8 cellular contexts compared by ENCODE assay signal in genomic region chr1:212950243-212951057, GRCh38. TPM values are rescaled to one million over a fixed set of nuclear protein-coding genes. Genes with fewer than 3 reads are reported as not detected.
A peak's percentile ranks its signal among the peaks of the same experiment; 100 is the strongest.
DNase-seq lines count a peak whose midpoint lies in the region; ATAC-seq and TF ChIP-seq lines count a peak whose summit lies in the region.

TSS of gene VASH2 (plus strand) at chr1:212950541. CDS start at chr1:212951543, 1,002 bp downstream.

- CTCF ChIA-PET in CD8-positive, alpha-beta T cell (lab: Charles Lee): no interaction called here

- peak in 5 of 7 experiments; percentile 11 to 36 (median 19) for DNase-seq in CD8-positive, alpha-beta T cell
- DNase-seq in NCI-H82 (lab: John Stamatoyannopoulos, UW) (peak; percentile 99), activated T-cell treated with anti-CD3 and anti-CD28 coated beads for 4 hours (peak; percentile 30), fibroblast of gingiva (ENCODE audit: low read depth) (peak; percentile 50), naive B cell (peak; percentile 67)
- peak; percentile 56 for DNase-seq in stimulated activated naive CD4-positive, alpha-beta T cell treated with Interleukin-2 at 50 U/mL for 16 hours (lab: John Stamatoyannopoulos, UW)

- H3K27ac ChIP-seq in CD8-positive, alpha-beta T cell (ENCODE audit: low read depth, low read length): no peak within 1 kb of the TSS

- H3K9me3 ChIP-seq in CD8-positive, alpha-beta T cell (ENCODE audit: low read length): no peaks in the 10 kb centered on the region

- peak within 1 kb of the TSS; percentile 60 for H3K4me3 Mint-ChIP-seq in CD8-positive, alpha-beta T cell
- H3K4me3 Mint-ChIP-seq in naive B cell: peak within 1 kb of the TSS; percentile 81 to 93 (median 92)

- no peaks in the 10 kb centered on the region for H3K36me3 Mint-ChIP-seq in CD8-positive, alpha-beta T cell
- no peaks in the 10 kb centered on the region for H3K36me3 Mint-ChIP-seq in naive B cell

- peaks cover 7% of the 10 kb centered on the region for H3K4me1 Mint-ChIP-seq in CD8-positive, alpha-beta T cell (ENCODE audit: low read depth)
- peaks cover 24 to 34% (median 31%) of the 10 kb centered on the region in 3 donors for H3K4me1 Mint-ChIP-seq in naive B cell

- peak; percentile 74 for ATAC-seq in CD8-positive, alpha-beta T cell
- ATAC-seq in GM19372 (IDR thresholded peaks at IDR 0.05; ENCODE audit: low read depth, unreplicated experiment): peak; percentile 96
- peak; percentile 96 for ATAC-seq in HG03520 (IDR thresholded peaks at IDR 0.05; ENCODE audit: unreplicated experiment)
- peak; percentile 97 to 98 for ATAC-seq in naive B cell (ENCODE audit: low read depth in 2 of 2)

- no peaks in the 10 kb centered on the region for H3K4me1 ChIP-seq in CD8-positive, alpha-beta T cell (ENCODE audit: insufficient read depth, low read length)

- peaks cover 44% of the 10 kb centered on the region for H3K27me3 Mint-ChIP-seq in CD8-positive, alpha-beta T cell (ENCODE audit: low read depth)
- peaks cover 16 to 34% (median 26%) of the 10 kb centered on the region in 3 donors for H3K27me3 Mint-ChIP-seq in naive B cell

- POLR2A ChIA-PET in CD8-positive, alpha-beta T cell (lab: Charles Lee): interaction anchor here (0.7 kb wide), 1 partner anchor 11 kb away, joined by 3 read pairs; no protein-coding TSS in a partner anchor

- TF ChIP-seq CTCF in CD8-positive, alpha-beta T cell (IDR thresholded peaks at IDR 0.05): no peak

- H3K9me3 Mint-ChIP-seq in CD8-positive, alpha-beta T cell: no peaks in the 10 kb centered on the region
- peaks cover 0 to 2% (median 0%) of the 10 kb centered on the region in 7 donors for H3K9me3 Mint-ChIP-seq in naive B cell

- H3K27ac Mint-ChIP-seq in CD8-positive, alpha-beta T cell: no peak within 1 kb of the TSS
- peak within 1 kb of the TSS in 2 of 6 donors; percentile 19 to 33 for H3K27ac Mint-ChIP-seq in naive B cell

- H3K36me3 ChIP-seq in CD8-positive, alpha-beta T cell (ENCODE audit: insufficient read depth, low read length): no peaks in the 10 kb centered on the region

- intact Hi-C loops in CD8-positive, alpha-beta T cell (cut with DNase I, micrococcal nuclease): no loop called here

- peak within 1 kb of the TSS; percentile 43 for H3K4me3 ChIP-seq in CD8-positive, alpha-beta T cell (ENCODE audit: low read depth, low read length)

- H3K27me3 ChIP-seq in CD8-positive, alpha-beta T cell (ENCODE audit: insufficient read depth, low read length): peaks cover 10% of the 10 kb centered on the region

RNA-seq across cellular contexts. Expression of gene VASH2, which starts in this region (rescaled TPM):
- total RNA-seq in CD8-positive, alpha-beta T cell: not detected
- polyA plus RNA-seq in naive B cell (ENCODE audit: low read depth in 6 of 6): under 1 TPM in 4 of 6 donors, not detected in 2; 0.06 to 0.51 (median 0.09) TPM

Comparison
In these comparisons a context has a peak if more than half of its experiments do, and no peak if none do; other contexts are left out.
1. Peak in DNase-seq, ATAC-seq and H3K4me3 ChIP-seq in CD8-positive, alpha-beta T cell; RNA of the gene not detected or under 1 TPM.
2. Peak in DNase-seq and ATAC-seq in naive B cell; RNA of the gene not detected or under 1 TPM.
3. DNase-seq: peak in every context shown above with its lines; median percentile 99 in NCI-H82; 67 in naive B cell; 56 in stimulated activated naive CD4-positive, alpha-beta T cell treated with Interleukin-2 at 50 U/mL for 16 hours; 50 in fibroblast of gingiva; 30 in activated T-cell treated with anti-CD3 and anti-CD28 coated beads for 4 hours; 19 in CD8-positive, alpha-beta T cell.